Comparison of ENCODE assay signal across 8 cellular contexts in genomic region chr6:85641916-85642773, GRCh38. TPM values are rescaled to one million over a fixed set of nuclear protein-coding genes. Genes with fewer than 3 reads are reported as not detected.
A peak's percentile ranks its signal among the peaks of the same experiment; 100 is the strongest.
DNase-seq lines count a peak whose midpoint lies in the region; ATAC-seq and TF ChIP-seq lines count a peak whose summit lies in the region.

No MANE protein-coding gene starts in this region.

- DNase-seq in CMK (ENCODE audit: low read depth) (peak; percentile 51), T-helper 1 cell (peak; percentile 43 to 60 (median 52)), amygdala (lab: John Stamatoyannopoulos, UW) (peak in 44 of 56 donors; percentile 7 to 72 (median 47)), right atrium auricular region (ENCODE audit: low spot score) (no peak), putamen (ENCODE audit: low spot score) (peak; percentile 53)
- DNase-seq in Jurkat, Clone E6-1 (ENCODE audit: low read depth, low spot score), result peak; percentile 42

- H3K27me3 ChIP-seq in right atrium auricular region, result no peaks in the 10 kb centered on the region

- H3K9me3 ChIP-seq in right atrium auricular region, result no peaks in the 10 kb centered on the region

- no peak for ATAC-seq in HG02852 (IDR thresholded peaks at IDR 0.05; ENCODE audit: unreplicated experiment)

- H3K4me1 ChIP-seq in right atrium auricular region, result peaks cover 0 to 52% of the 10 kb centered on the region in 2 donors
- no peaks in the 10 kb centered on the region for H3K4me1 ChIP-seq in urinary bladder (ENCODE audit: insufficient read depth)

- H3K27ac ChIP-seq in right atrium auricular region (peak overlapping the region; percentile 99), urinary bladder (ENCODE audit: low read depth) (peak overlapping the region; percentile 100)

- TF ChIP-seq CTCF in right atrium auricular region (IDR thresholded peaks at IDR 0.05), result peak in 1 of 2 donors; percentile 25

- under 1% methylated on average over 85 of the region's 85 CpGs for WGBS in urinary bladder

- peaks cover 28% of the 10 kb centered on the region for H3K36me3 ChIP-seq in right atrium auricular region
- H3K36me3 ChIP-seq in urinary bladder (ENCODE audit: insufficient read depth), result peaks cover under 1% of the 10 kb centered on the region

- peak overlapping the region; percentile 98 for H3K4me3 ChIP-seq in Jurkat, Clone E6-1 (ENCODE audit: low read length)
- H3K4me3 ChIP-seq in right atrium auricular region, result peak overlapping the region; percentile 90 to 96
- H3K4me3 ChIP-seq in urinary bladder (ENCODE audit: low read depth, low read length), result peak overlapping the region; percentile 95

RNA-seq across cellular contexts. Expression of gene SYNCRIP, which starts 0.5 kb away (rescaled TPM):
- 86.6 TPM for polyA plus RNA-seq in Jurkat, Clone E6-1 (2012; ENCODE audit: insufficient read depth, insufficient read length)
- total RNA-seq in right atrium auricular region (10 to 100 TPM; 32.6 to 39.0 TPM), urinary bladder (111 TPM)
- 55.5 TPM for polyA plus RNA-seq in urinary bladder

RNA-seq across cellular contexts. Expression of gene SNX14, which starts 48.5 kb away (rescaled TPM):
- polyA plus RNA-seq in Jurkat, Clone E6-1 (2012; ENCODE audit: insufficient read depth, insufficient read length), result 39.8 TPM
- 10 to 100 TPM; 37.7 to 57.2 TPM for total RNA-seq in right atrium auricular region
- total RNA-seq in urinary bladder, result 207 TPM
- polyA plus RNA-seq in urinary bladder, result 43.1 TPM
